8 cellular contexts compared by ENCODE assay signal in genomic region chr20:25196701-25197120, GRCh38. TPM values are rescaled to one million over a fixed set of nuclear protein-coding genes. Genes with fewer than 3 reads are reported as not detected.
DNase-seq lines count a peak whose midpoint lies in the region; ATAC-seq and TF ChIP-seq lines count a peak whose summit lies in the region.

No MANE protein-coding gene starts in this region.

- CTCF ChIA-PET in PC-3 (lab: Charles Lee), result interaction anchor here (0.5 to 1.6 kb wide), 2 partner anchors 50 to 102 kb away, joined by 5 read pairs; no protein-coding TSS in a partner anchor

- no peaks in the 10 kb centered on the region for H3K9me2 ChIP-seq in PC-3 (replicated peaks; ENCODE audit: low read length)

- ATAC-seq in PC-3, result peak; percentile 3; the same call in 1 of the 2 replicates

- peak overlapping the region; percentile 95 for H3K9ac ChIP-seq in PC-3 (ENCODE audit: low read length)
- H3K9ac ChIP-seq in rectal smooth muscle tissue (ENCODE audit: low read length), result peak overlapping the region; percentile 86

- no peaks in the 10 kb centered on the region; the same call in 1 of the 2 replicates for H3K36me3 ChIP-seq in PC-3 (ENCODE audit: low read depth, low read length)
- no peaks in the 10 kb centered on the region for H3K36me3 ChIP-seq in esophagus (ENCODE audit: control insufficient read depth in 2 of 2, insufficient read depth in 2 of 2, low read length in 1 of 2)
- H3K36me3 ChIP-seq in rectal smooth muscle tissue (ENCODE audit: control insufficient read depth, insufficient read depth, low read length), result no peaks in the 10 kb centered on the region

- POLR2A ChIA-PET in PC-3 (lab: Charles Lee; ENCODE audit: unreplicated experiment), result no interaction called here

- H3K9me3 ChIP-seq in PC-3 (ENCODE audit: low read length) (no peaks in the 10 kb centered on the region), esophagus (ENCODE audit: control insufficient read depth in 2 of 2, insufficient read depth in 1 of 2, low read depth in 1 of 2, low read length in 1 of 2) (no peaks in the 10 kb centered on the region)

- peak overlapping the region; percentile 70 for H2AFZ ChIP-seq in PC-3 (ENCODE audit: low read length)

- peak overlapping the region; percentile 88 for H3K4me2 ChIP-seq in PC-3 (ENCODE audit: low read length)

- no peaks in the 10 kb centered on the region; the same call in 1 of the 2 replicates for H4K20me1 ChIP-seq in PC-3 (ENCODE audit: low read length)

- H3K27me3 ChIP-seq in PC-3 (ENCODE audit: low read length) (no peaks in the 10 kb centered on the region), esophagus (ENCODE audit: control insufficient read depth in 1 of 2, insufficient read depth in 2 of 2, low read length in 2 of 2) (no peaks in the 10 kb centered on the region), rectal smooth muscle tissue (ENCODE audit: control insufficient read depth, insufficient read depth, low read length) (no peaks in the 10 kb centered on the region)

- 24 to 42% methylated on average over 14 of the region's 14 CpGs for WGBS in esophagus, 2 donors

- BruUV-seq in PC-3 (replicated peaks; lab: Mats Ljungman, UMichigan), result no TSS peak

- intact Hi-C loops in PC-3 (cut with micrococcal nuclease), result loop anchor here (1.0 to 10.0 kb wide), 4 partner anchors 36 to 204 kb away; partner anchors contain the start of genes ABHD12 and APMAP

- H3K4me3 ChIP-seq in PC-3 (ENCODE audit: low read length), result peak overlapping the region; percentile 86
- H3K4me3 ChIP-seq in esophagus (ENCODE audit: low read depth in 1 of 2, low read length in 2 of 2), result peak overlapping the region; percentile 67 to 88
- peak overlapping the region; percentile 84 for H3K4me3 ChIP-seq in rectal smooth muscle tissue (ENCODE audit: low read length)

- peaks cover 61% of the 10 kb centered on the region for H3K79me2 ChIP-seq in PC-3 (ENCODE audit: low read length)

- DNase-seq in activated CD4-positive, alpha-beta T cell treated with anti-CD3 and anti-CD28 coated beads for 48 hours, result peak; percentile 23
- no peak for DNase-seq in activated CD4-positive, alpha-beta T cell treated with anti-CD3 and anti-CD28 coated beads, Interleukin-2, amount 50 U/mL, for 1 hour
- DNase-seq in PC-3, result no peak
- DNase-seq in putamen (ENCODE audit: low spot score), result no peak
- no peak for DNase-seq in NCI-H2081 treated with DMSO at 0.1 percent for 48 hours (lab: John Stamatoyannopoulos, UW)
- no peak for DNase-seq in NCI-H187 treated with DMSO at 0.1 percent for 48 hours (lab: John Stamatoyannopoulos, UW)

- H3K27ac ChIP-seq in PC-3 (ENCODE audit: low read length) (peak overlapping the region; percentile 76), esophagus (ENCODE audit: low read depth in 2 of 2, low read length in 1 of 2) (peak overlapping the region in 1 of 2 donors; percentile 80), rectal smooth muscle tissue (ENCODE audit: low read depth, low read length) (peak overlapping the region; percentile 95)

- H3K4me1 ChIP-seq in PC-3 (ENCODE audit: insufficient read depth, low read length) (peaks cover 39% of the 10 kb centered on the region), esophagus (ENCODE audit: control insufficient read depth in 2 of 2, insufficient read depth in 2 of 2, low read length in 1 of 2) (peaks cover 6 to 9% of the 10 kb centered on the region in 2 donors), rectal smooth muscle tissue (ENCODE audit: control insufficient read depth, insufficient read depth, low read length) (peaks cover 9% of the 10 kb centered on the region)

- TF ChIP-seq CTCF in PC-3 (conservative IDR thresholded peaks at IDR 0.05; ENCODE audit: low read depth, low read length), result no peak

- H3F3A ChIP-seq in PC-3 (ENCODE audit: low read length, unreplicated experiment), result no peaks in the 10 kb centered on the region

RNA-seq across cellular contexts. Expression of gene ENTPD6, which starts 1.2 kb away (rescaled TPM):
- total RNA-seq in PC-3 (2014; rRNA removed), result 122 and 150 TPM in 2 replicates
- polyA plus RNA-seq in esophagus, result 10 to 100 TPM; 26.4 to 38.5 TPM

RNA-seq across cellular contexts. Expression of gene PYGB, which starts 51.2 kb away (rescaled TPM):
- 216 and 245 TPM in 2 replicates for total RNA-seq in PC-3 (2014; rRNA removed)
- 10 to 100 TPM; 38.0 to 59.7 TPM for polyA plus RNA-seq in esophagus
